1 cellular context compared by ENCODE assay signal in the genomic region with DNA sequence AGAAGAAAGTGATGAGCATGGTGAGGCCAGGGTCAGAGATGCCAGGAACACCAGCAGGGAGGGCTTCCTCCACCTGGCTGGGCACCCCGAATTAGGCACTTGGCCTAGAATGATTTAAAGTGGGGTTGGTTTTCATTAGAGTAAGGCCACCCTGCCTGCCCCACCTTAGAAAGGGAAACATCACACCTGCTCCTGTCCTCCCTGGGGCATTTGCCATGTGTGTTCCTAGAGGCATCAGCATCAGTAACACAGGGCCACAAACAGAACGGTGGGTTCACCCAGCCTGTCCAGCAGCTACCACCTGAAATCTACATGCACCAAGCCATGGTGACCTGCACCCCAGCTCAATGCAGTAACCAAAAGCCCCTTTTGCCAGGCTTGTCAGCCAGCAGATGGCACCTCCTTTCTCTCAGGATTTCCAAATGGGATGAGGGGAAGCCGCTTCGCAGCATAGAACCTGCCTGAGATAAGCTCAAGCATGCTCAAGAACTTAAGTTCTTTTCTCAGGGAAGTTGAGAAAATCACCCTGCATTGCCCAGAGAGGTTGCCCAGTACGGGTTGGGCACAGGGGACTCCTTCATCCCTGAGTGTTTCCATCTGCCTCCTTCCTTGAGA.
TF ChIP-seq lines count a peak whose summit lies in the region.

No MANE protein-coding gene starts in this region.

TF ChIP-seq in HepG2, 621 proteins besides CTCF, POLR2A, EP300 and RAD21 (continued from another document):
- TF ChIP-seq PHF8 (CRISPR knock-in tag; IDR thresholded peaks at IDR 0.05) (no peak), STAG1 (CRISPR knock-in tag; IDR thresholded peaks at IDR 0.05) (peak; percentile 21; the same call in 1 of the 2 replicates)
